12 cellular contexts compared by ENCODE assay signal in the genomic region with DNA sequence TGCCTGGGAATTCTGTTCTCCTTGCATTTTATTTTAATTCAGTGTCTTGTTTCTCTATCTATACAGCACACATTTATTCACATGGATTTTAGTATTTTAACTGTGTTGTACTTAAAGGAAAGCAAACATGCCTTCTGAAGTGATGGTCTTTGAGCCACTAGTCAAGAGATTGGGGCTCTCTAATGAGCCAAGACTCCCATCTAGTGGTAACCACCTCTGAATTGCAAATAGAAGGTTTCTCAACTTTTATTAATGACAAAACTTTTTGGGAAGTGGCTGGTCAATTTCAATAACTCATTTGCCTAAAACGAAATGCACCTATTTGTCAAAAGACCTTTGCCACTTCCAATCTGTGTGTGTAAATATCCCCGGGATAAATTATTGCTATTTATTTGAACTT.
DNase-seq lines count a peak whose midpoint lies in the region; ATAC-seq, FAIRE-seq and TF ChIP-seq lines count a peak whose summit lies in the region.
"Had no signal": no experiment of that assay in that cellular context is flagged by ENCODE, and none has a peak within 500 bp of the region (broad histone marks: within the 10 kb centered on the region; RNA-seq: fewer than 3 reads in every experiment).

No MANE protein-coding gene starts in this region.

- ATAC-seq in effector memory CD8-positive, alpha-beta T cell (replicated peaks): no peak
- peak; percentile 60 to 87 (median 70) for ATAC-seq in right lobe of liver
- ATAC-seq in GM19035 (IDR thresholded peaks at IDR 0.05; ENCODE audit: unreplicated experiment): no peak
- no peak for ATAC-seq in naive thymus-derived CD8-positive, alpha-beta T cell
- ATAC-seq: gastrocnemius medialis had no signal

- TF ChIP-seq POLR2A in right lobe of liver (IDR thresholded peaks at IDR 0.05) (no peak), H54 (IDR thresholded peaks at IDR 0.05; ENCODE audit: low read depth, low read length) (no peak)

- no peak for FAIRE-seq in H54 (lab: Jason Lieb, UNC)

- intact Hi-C loops in right lobe of liver (cut with DNase I): no loop called here

- POLR2A ChIA-PET in naive thymus-derived CD8-positive, alpha-beta T cell (lab: Charles Lee): no interaction called here

- peaks cover 20 to 30% of the 10 kb centered on the region in 2 donors for H3K4me1 Mint-ChIP-seq in effector memory CD8-positive, alpha-beta T cell (ENCODE audit: low read depth in 2 of 2)
- peaks cover 2 to 8% (median 5%) of the 10 kb centered on the region in 4 donors for H3K4me1 Mint-ChIP-seq in naive thymus-derived CD8-positive, alpha-beta T cell

- H3K27ac ChIP-seq in right lobe of liver: no peak overlapping the region
- H3K27ac ChIP-seq: gastrocnemius medialis, ovary, SK-N-MC had no signal

- peak overlapping the region; percentile 13 to 64 for H3K27ac Mint-ChIP-seq in effector memory CD8-positive, alpha-beta T cell
- no peak overlapping the region for H3K27ac Mint-ChIP-seq in naive thymus-derived CD8-positive, alpha-beta T cell

- no peaks in the 10 kb centered on the region for H3K27me3 ChIP-seq in right lobe of liver
- H3K27me3 ChIP-seq: gastrocnemius medialis, ovary had no signal

- H3K9me3 ChIP-seq in right lobe of liver: no peaks in the 10 kb centered on the region
- H3K9me3 ChIP-seq: gastrocnemius medialis, ovary had no signal

- no peaks in the 10 kb centered on the region for H3K27me3 Mint-ChIP-seq in effector memory CD8-positive, alpha-beta T cell
- H3K27me3 Mint-ChIP-seq in naive thymus-derived CD8-positive, alpha-beta T cell: no peaks in the 10 kb centered on the region

- no peaks in the 10 kb centered on the region for H3K9me3 Mint-ChIP-seq in effector memory CD8-positive, alpha-beta T cell
- peaks cover 0 to 2% (median 0%) of the 10 kb centered on the region in 9 donors for H3K9me3 Mint-ChIP-seq in naive thymus-derived CD8-positive, alpha-beta T cell

- peak; percentile 49 for DNase-seq in AG20443 (ENCODE audit: low spot score)
- peak; percentile 30 for DNase-seq in M059J (ENCODE audit: low read depth)
- DNase-seq in effector memory CD8-positive, alpha-beta T cell: no peak
- DNase-seq in right lobe of liver: no peak
- no peak for DNase-seq in stimulated activated CD4-positive, alpha-beta T cell treated with anti-CD3 and anti-CD28 coated beads, Interleukin-4, amount 100 ng/mL, for 4 hours
- DNase-seq in H54 (ENCODE audit: insufficient read length, low spot score): no peak
- DNase-seq in naive thymus-derived CD8-positive, alpha-beta T cell: no peak
- DNase-seq: DMS153, gastrocnemius medialis, ovary had no signal

- peak; percentile 46 to 56 (median 54) for TF ChIP-seq CTCF in right lobe of liver (IDR thresholded peaks at IDR 0.05)

- WGBS in right lobe of liver (ENCODE audit: insufficient coverage, low coverage, low lambda C conversion rate, missing lambda C conversion rate): 3% methylated on average over 2 of the region's 2 CpGs

- H3K36me3 Mint-ChIP-seq in effector memory CD8-positive, alpha-beta T cell (ENCODE audit: insufficient read depth): no peaks in the 10 kb centered on the region
- peaks cover 2 to 9% (median 5%) of the 10 kb centered on the region in 3 donors for H3K36me3 Mint-ChIP-seq in naive thymus-derived CD8-positive, alpha-beta T cell

- no peak overlapping the region for H3K4me3 Mint-ChIP-seq in effector memory CD8-positive, alpha-beta T cell
- no peak overlapping the region for H3K4me3 Mint-ChIP-seq in naive thymus-derived CD8-positive, alpha-beta T cell

- H3K4me3 ChIP-seq in right lobe of liver: no peak overlapping the region
- H3K4me3 ChIP-seq: gastrocnemius medialis, ovary, SK-N-MC had no signal

- no peaks in the 10 kb centered on the region for H3K4me1 ChIP-seq in right lobe of liver
- H3K4me1 ChIP-seq: gastrocnemius medialis had no signal

- H3K36me3 ChIP-seq in right lobe of liver: no peaks in the 10 kb centered on the region
- H3K36me3 ChIP-seq: gastrocnemius medialis, ovary had no signal

Comparison
In these comparisons a context has a peak if more than half of its experiments do, and no peak if none do; other contexts are left out.
1. DNase-seq: peak in AG20443 (single experiment) and M059J (single experiment); none in effector memory CD8-positive, alpha-beta T cell (0 of 3), right lobe of liver (0 of 3), stimulated activated CD4-positive, alpha-beta T cell treated with anti-CD3 and anti-CD28 coated beads, Interleukin-4, amount 100 ng/mL, for 4 hours (0 of 2), H54 (single experiment) and naive thymus-derived CD8-positive, alpha-beta T cell (0 of 10).
2. ATAC-seq: peak in right lobe of liver (4 of 4); none in effector memory CD8-positive, alpha-beta T cell (single experiment), GM19035 (single experiment) and naive thymus-derived CD8-positive, alpha-beta T cell (0 of 2).
3. H3K27ac Mint-ChIP-seq: peak in effector memory CD8-positive, alpha-beta T cell (2 of 2); none in naive thymus-derived CD8-positive, alpha-beta T cell (0 of 10).